Comparison of ENCODE assay signal across 8 cellular contexts in the genomic region with DNA sequence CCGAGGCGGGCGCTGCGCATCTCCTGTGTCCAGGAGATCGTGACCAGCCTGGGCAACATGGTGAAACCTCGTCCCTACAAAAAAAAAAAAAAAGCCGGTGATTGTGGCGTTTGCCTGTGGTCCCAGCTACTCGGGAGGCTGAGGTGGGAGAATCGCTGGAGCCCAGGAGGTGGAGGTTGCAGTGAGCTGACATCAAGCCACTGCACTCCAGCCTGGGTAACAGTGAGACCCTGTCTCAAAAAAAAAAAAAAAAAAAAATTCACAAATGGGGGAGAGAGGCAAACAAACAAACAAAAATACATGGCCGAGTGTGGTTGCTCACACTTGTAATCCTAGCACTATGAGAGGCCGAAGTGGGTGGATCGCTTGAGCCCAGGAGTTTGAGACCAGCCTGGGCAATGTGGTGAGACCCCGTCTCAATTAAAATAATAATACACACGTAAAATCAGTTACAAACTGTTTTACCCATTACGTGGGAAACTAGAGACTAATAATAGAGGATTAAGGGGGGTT. TPM values are rescaled to one million over a fixed set of nuclear protein-coding genes. Genes with fewer than 3 reads are reported as not detected.
A peak's percentile ranks its signal among the peaks of the same experiment; 100 is the strongest.
DNase-seq lines count a peak whose midpoint lies in the region; ATAC-seq, FAIRE-seq and TF ChIP-seq lines count a peak whose summit lies in the region.

No MANE protein-coding gene starts in this region.

- H3K27me3 Mint-ChIP-seq in Caco-2 (ENCODE audit: insufficient read depth, unreplicated experiment) (no peaks in the 10 kb centered on the region), osteocyte (ENCODE audit: unreplicated experiment) (no peaks in the 10 kb centered on the region)

- TF ChIP-seq CTCF in Caco-2 (IDR thresholded peaks at IDR 0.05; ENCODE audit: insufficient read depth in 1 of 2, low read depth in 1 of 2, low read length in 1 of 2, severe bottlenecking in 1 of 2, unreplicated experiment in 1 of 2): no peak
- no peak for TF ChIP-seq CTCF in endothelial cell of umbilical vein (IDR thresholded peaks at IDR 0.05; ENCODE audit: extremely low read depth in 1 of 2, insufficient read depth in 1 of 2, low read depth in 1 of 2, low read length in 2 of 2)
- no peak for TF ChIP-seq CTCF in osteocyte (IDR thresholded peaks at IDR 0.05)

- ATAC-seq in GM19023 (IDR thresholded peaks at IDR 0.05; ENCODE audit: unreplicated experiment) (no peak), GM21526 (IDR thresholded peaks at IDR 0.05; ENCODE audit: low FRiP score, unreplicated experiment) (no peak)

- BruUV-seq in Caco-2 (replicated peaks; lab: Mats Ljungman, UMichigan): no TSS peak
- BruUV-seq in endothelial cell of umbilical vein (replicated peaks; lab: Mats Ljungman, UMichigan): no TSS peak

- peaks cover 16% of the 10 kb centered on the region for H3K4me1 ChIP-seq in Caco-2
- peaks cover 21% of the 10 kb centered on the region for H3K4me1 ChIP-seq in endothelial cell of umbilical vein (ENCODE audit: control insufficient read depth, extremely low read depth, insufficient read depth, low read length)

- dilution Hi-C loops in endothelial cell of umbilical vein (cut with MboI; ENCODE audit: extremely low pct_ligation_motif_present, low sequenced_read_pairs): no loop called here

- intact Hi-C loops in Caco-2 (cut with micrococcal nuclease; ENCODE audit: unreplicated experiment) (loop anchor here (1.0 to 5.0 kb wide), 3 partner anchors 22 to 203 kb away; a partner anchor contains a TSS), endothelial cell of umbilical vein (cut with micrococcal nuclease) (no loop called here)

- H3K4me1 Mint-ChIP-seq in Caco-2 (ENCODE audit: low read depth, unreplicated experiment): peaks cover 25% of the 10 kb centered on the region
- peaks cover 20% of the 10 kb centered on the region for H3K4me1 Mint-ChIP-seq in osteocyte (ENCODE audit: unreplicated experiment)

- H3K27ac ChIP-seq in endothelial cell of umbilical vein (ENCODE audit: insufficient read depth, low read depth, low read length): peak overlapping the region; percentile 81

- H3K36me3 ChIP-seq in Caco-2 (ENCODE audit: control insufficient read depth, insufficient read depth, low read length): no peaks in the 10 kb centered on the region; the same call in 1 of the 2 replicates
- H3K36me3 ChIP-seq in endothelial cell of umbilical vein (ENCODE audit: control insufficient read depth in 2 of 2, extremely low read depth in 1 of 2, insufficient read depth in 2 of 2, low read length in 2 of 2): peaks cover 0 to 2% of the 10 kb centered on the region in 2 experiments

- peak overlapping the region; percentile 94 for H3K4me3 Mint-ChIP-seq in Caco-2 (ENCODE audit: unreplicated experiment)
- peak overlapping the region; percentile 95 for H3K4me3 Mint-ChIP-seq in osteocyte (ENCODE audit: unreplicated experiment)

- H3K36me3 Mint-ChIP-seq in Caco-2 (ENCODE audit: insufficient read depth, unreplicated experiment): peaks cover 15% of the 10 kb centered on the region
- peaks cover 4% of the 10 kb centered on the region for H3K36me3 Mint-ChIP-seq in osteocyte (ENCODE audit: unreplicated experiment)

- H3K27ac Mint-ChIP-seq in Caco-2 (ENCODE audit: unreplicated experiment) (peak overlapping the region; percentile 97), osteocyte (ENCODE audit: unreplicated experiment) (peak overlapping the region; percentile 98)

- H3K9ac ChIP-seq in endothelial cell of umbilical vein (replicated peaks; ENCODE audit: extremely low read depth, insufficient read depth, low read length): peak overlapping the region; percentile 97

- H2AFZ ChIP-seq in endothelial cell of umbilical vein (ENCODE audit: low read depth, low read length): peak overlapping the region; percentile 94

- DNase-seq in Caco-2 (no peak), OCI-M1 (lab: John Stamatoyannopoulos, UW) (peak; percentile 50), endothelial cell of umbilical vein (ENCODE audit: low read depth, low spot score) (no peak), osteocyte (ENCODE audit: extremely low spot score, unreplicated experiment) (no peak), HPDE6-E6E7 (ENCODE audit: extremely low spot score) (no peak), NCI-H748 treated with DMSO at 0.1 percent for 48 hours (lab: John Stamatoyannopoulos, UW) (no peak)

- H3K4me2 ChIP-seq in endothelial cell of umbilical vein (ENCODE audit: insufficient read depth, low read length): peak overlapping the region; percentile 95

- H3K4me3 ChIP-seq in Caco-2 (ENCODE audit: low read depth, low read length) (peak overlapping the region; percentile 88), endothelial cell of umbilical vein (replicated peaks in 1 of 3; ENCODE audit: insufficient read depth in 1 of 3, low read depth in 1 of 3, low read length in 3 of 3) (peak overlapping the region; percentile 77 to 97 (median 94))

- no peaks in the 10 kb centered on the region for H3K9me1 ChIP-seq in endothelial cell of umbilical vein (replicated peaks; ENCODE audit: control insufficient read depth, extremely low read depth, insufficient read depth, low read length)

- no peak for TF ChIP-seq POLR2A in endothelial cell of umbilical vein (IDR thresholded peaks at IDR 0.05; ENCODE audit: low read depth, low read length)

- H3K9me3 ChIP-seq in Caco-2: no peaks in the 10 kb centered on the region
- no peaks in the 10 kb centered on the region for H3K9me3 ChIP-seq in endothelial cell of umbilical vein (replicated peaks; ENCODE audit: control insufficient read depth, insufficient read depth, low read length)

- H3K9me3 Mint-ChIP-seq in Caco-2 (ENCODE audit: unreplicated experiment) (peaks cover 9% of the 10 kb centered on the region), osteocyte (ENCODE audit: unreplicated experiment) (no peaks in the 10 kb centered on the region)

- H3K27me3 ChIP-seq in Caco-2 (replicated peaks; ENCODE audit: control insufficient read depth, insufficient read depth, low read length): no peaks in the 10 kb centered on the region
- no peaks in the 10 kb centered on the region for H3K27me3 ChIP-seq in endothelial cell of umbilical vein (ENCODE audit: control insufficient read depth in 2 of 2, insufficient read depth in 2 of 2, low read length in 2 of 2)

- H4K20me1 ChIP-seq in endothelial cell of umbilical vein (replicated peaks; ENCODE audit: control insufficient read depth, extremely low read depth, insufficient read depth, low read length): no peaks in the 10 kb centered on the region

- no peak for FAIRE-seq in endothelial cell of umbilical vein (lab: Jason Lieb, UNC)

- CTCF ChIA-PET in Caco-2 (lab: Charles Lee): interaction anchor here (0.6 to 0.7 kb wide), 4 partner anchors 65 to 161 kb away, joined by 3 to 8 read pairs (median 3); a partner anchor contains a TSS
- CTCF ChIA-PET in endothelial cell of umbilical vein (lab: Charles Lee): interaction anchor here (2.2 kb wide), 2 partner anchors 42 to 128 kb away, joined by 8 to 23 read pairs; no protein-coding TSS in a partner anchor

- POLR2A ChIA-PET in Caco-2 (lab: Charles Lee) (interaction anchor here (0.6 to 2.3 kb wide), 3 partner anchors 35 to 233 kb away, joined by 3 to 16 read pairs (median 10); a partner anchor contains a TSS), endothelial cell of umbilical vein (lab: Charles Lee) (interaction anchor here (0.7 kb wide), 2 partner anchors 51 to 523 kb away, joined by 3 to 6 read pairs; no protein-coding TSS in a partner anchor)

- peaks cover 8% of the 10 kb centered on the region for H3K79me2 ChIP-seq in endothelial cell of umbilical vein (ENCODE audit: control insufficient read depth, insufficient read depth, low read length)

TF ChIP-seq in endothelial cell of umbilical vein, 7 proteins besides CTCF, POLR2A, EP300 and RAD21 (continues in another document):
- no peak for TF ChIP-seq JUN (IDR thresholded peaks at IDR 0.05; ENCODE audit: borderline replicate concordance, insufficient read depth, insufficient read length, low read depth)
- no peak for TF ChIP-seq POLR2AphosphoS5 (IDR thresholded peaks at IDR 0.05; ENCODE audit: insufficient read depth, low read depth, low read length)
- TF ChIP-seq EZH2 (IDR thresholded peaks at IDR 0.05; ENCODE audit: borderline replicate concordance, low read depth, low read length, severe bottlenecking): no peak
- TF ChIP-seq, protein P1, sequence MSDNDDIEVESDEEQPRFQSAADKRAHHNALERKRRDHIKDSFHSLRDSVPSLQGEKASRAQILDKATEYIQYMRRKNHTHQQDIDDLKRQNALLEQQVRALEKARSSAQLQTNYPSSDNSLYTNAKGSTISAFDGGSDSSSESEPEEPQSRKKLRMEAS (IDR thresholded peaks at IDR 0.05; ENCODE audit: insufficient read depth, insufficient read length): no peak

RNA-seq across cellular contexts. Expression of a gene that starts 0.8 kb away (rescaled TPM):
- total RNA-seq in Caco-2 (2022) (9.6 and 12.4 TPM in 2 replicates), endothelial cell of umbilical vein (7.8 and 8.0 TPM in 2 replicates), osteocyte (13.0 and 15.6 TPM in 2 replicates)
- 3.5 and 4.3 TPM in 2 replicates for polyA plus RNA-seq in endothelial cell of umbilical vein
- 7.2 and 7.3 TPM in 2 replicates for polyA plus RNA-seq in endothelial cell of umbilical vein (2011; cell fraction: cytosol; rRNA removed)
- 6.8 and 7.9 TPM in 2 replicates for polyA plus RNA-seq in endothelial cell of umbilical vein (2011; cell fraction: nucleus; rRNA removed)
- polyA plus RNA-seq in endothelial cell of umbilical vein (2012): 8.1 and 10.3 TPM in 2 replicates
- polyA minus RNA-seq in endothelial cell of umbilical vein: 2.1 and 4.2 TPM in 2 replicates
- 5.4 TPM for polyA minus RNA-seq in endothelial cell of umbilical vein (2011; cell fraction: cytosol; rRNA and poly(A)+ RNA removed)
- 4.0 and 4.7 TPM in 2 replicates for polyA minus RNA-seq in endothelial cell of umbilical vein (2011; cell fraction: nucleus; rRNA and poly(A)+ RNA removed)

RNA-seq across cellular contexts. Expression of a gene that starts 0.9 kb away (rescaled TPM):
- total RNA-seq in Caco-2 (2022) (35.9 and 45.6 TPM in 2 replicates), endothelial cell of umbilical vein (27.7 and 30.2 TPM in 2 replicates), osteocyte (28.7 and 29.4 TPM in 2 replicates)
- 15.5 and 18.9 TPM in 2 replicates for polyA plus RNA-seq in endothelial cell of umbilical vein
- 28.6 and 29.4 TPM in 2 replicates for polyA plus RNA-seq in endothelial cell of umbilical vein (2011; cell fraction: cytosol; rRNA removed)
- 13.3 and 19.3 TPM in 2 replicates for polyA plus RNA-seq in endothelial cell of umbilical vein (2011; cell fraction: nucleus; rRNA removed)
- polyA plus RNA-seq in endothelial cell of umbilical vein (2012): 16.2 and 18.9 TPM in 2 replicates
- polyA minus RNA-seq in endothelial cell of umbilical vein: 11.5 and 12.5 TPM in 2 replicates
- 16.9 TPM for polyA minus RNA-seq in endothelial cell of umbilical vein (2011; cell fraction: cytosol; rRNA and poly(A)+ RNA removed)
- polyA minus RNA-seq in endothelial cell of umbilical vein (2011; cell fraction: nucleus; rRNA and poly(A)+ RNA removed): 12.4 and 17.5 TPM in 2 replicates

RNA-seq across cellular contexts. Expression of a gene that starts 55.0 kb away (rescaled TPM):
- total RNA-seq in Caco-2 (2022) (not detected in 2 replicates), endothelial cell of umbilical vein (not detected in 2 replicates), osteocyte (not detected in 2 replicates)
- not detected in 2 replicates for polyA plus RNA-seq in endothelial cell of umbilical vein
- not detected in 2 replicates for polyA plus RNA-seq in endothelial cell of umbilical vein (2011; cell fraction: cytosol; rRNA removed)
- not detected in 2 replicates for polyA plus RNA-seq in endothelial cell of umbilical vein (2011; cell fraction: nucleus; rRNA removed)
- polyA plus RNA-seq in endothelial cell of umbilical vein (2012): not detected in 2 replicates
- polyA minus RNA-seq in endothelial cell of umbilical vein: not detected in 2 replicates
- not detected for polyA minus RNA-seq in endothelial cell of umbilical vein (2011; cell fraction: cytosol; rRNA and poly(A)+ RNA removed)
- not detected in 2 replicates for polyA minus RNA-seq in endothelial cell of umbilical vein (2011; cell fraction: nucleus; rRNA and poly(A)+ RNA removed)
